Comparison of ENCODE assay signal across 8 cellular contexts in the genomic region with DNA sequence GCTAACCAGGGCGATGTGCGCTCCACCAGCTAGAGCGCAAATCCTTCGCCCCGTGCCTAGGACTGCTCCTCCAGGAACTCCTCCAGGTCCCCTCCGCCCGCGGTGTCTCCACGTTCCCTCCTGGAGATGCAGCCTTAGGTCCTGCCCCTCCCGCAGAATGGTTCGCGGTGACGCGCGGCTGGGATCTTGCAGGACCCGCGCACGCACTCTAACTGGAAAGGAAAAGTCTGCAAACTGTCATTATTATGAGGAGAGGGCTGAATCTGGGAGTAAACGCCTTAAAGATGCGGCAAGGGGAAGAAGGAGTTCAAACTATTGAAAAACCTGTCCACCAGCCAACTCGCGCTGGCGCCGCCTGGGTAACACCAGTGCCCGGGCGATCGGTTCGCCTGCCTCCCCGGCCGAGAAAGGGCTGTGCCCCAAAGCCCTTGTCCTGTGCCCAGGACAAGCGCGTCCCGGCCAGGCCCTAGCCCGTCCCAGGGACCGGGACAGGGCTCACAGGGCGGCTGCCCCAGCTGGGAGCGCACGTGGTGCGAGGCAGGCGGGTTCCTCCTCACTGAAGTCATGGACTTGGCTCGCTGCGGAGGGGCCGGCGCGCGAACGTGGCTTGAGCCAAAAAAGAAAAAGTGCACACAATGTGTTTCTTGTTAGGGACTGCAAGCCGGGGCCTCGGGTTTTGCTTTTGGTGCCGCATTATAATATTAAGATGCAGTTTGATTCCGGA. TPM values are rescaled to one million over a fixed set of nuclear protein-coding genes. Genes with fewer than 3 reads are reported as not detected.
DNase-seq lines count a peak whose midpoint lies in the region; ATAC-seq and TF ChIP-seq lines count a peak whose summit lies in the region.

No MANE protein-coding gene starts in this region.

- peak overlapping the region; percentile 24 for H3K4ac ChIP-seq in neuronal stem cell (ENCODE audit: low read length)

- H3K4me2 ChIP-seq in neuronal stem cell (ENCODE audit: insufficient read depth, low read length, poor library complexity, severe bottlenecking) = peak overlapping the region; percentile 79
- no peak overlapping the region for H3K4me2 ChIP-seq in Karpas-422 (ENCODE audit: low read depth, low read length, poor library complexity, severe bottlenecking)

- no peaks in the 10 kb centered on the region for H3K9me2 ChIP-seq in Karpas-422 (replicated peaks; ENCODE audit: insufficient read depth, low read length)

- H3K14ac ChIP-seq in neuronal stem cell (ENCODE audit: low read length) = peak overlapping the region; percentile 83

- ATAC-seq in HG03460 (IDR thresholded peaks at IDR 0.05; ENCODE audit: unreplicated experiment) = no peak
- no peak for ATAC-seq in HG02571 (IDR thresholded peaks at IDR 0.05; ENCODE audit: unreplicated experiment)
- ATAC-seq in HG03565 (IDR thresholded peaks at IDR 0.05; ENCODE audit: unreplicated experiment) = no peak

- H3K9me3 ChIP-seq in neuronal stem cell (replicated peaks in 1 of 2; ENCODE audit: control insufficient read depth in 2 of 2, insufficient read depth in 1 of 2, low read depth in 1 of 2, low read length in 2 of 2) (peaks cover 15 to 25% of the 10 kb centered on the region in 2 donors), Karpas-422 (ENCODE audit: low read length) (no peaks in the 10 kb centered on the region)

- H3K27ac ChIP-seq in neuronal stem cell (replicated peaks; ENCODE audit: low read length) = no peak overlapping the region
- no peak overlapping the region for H3K27ac ChIP-seq in Karpas-422 (ENCODE audit: low read length)

- intact Hi-C loops in head of caudate nucleus (cut with DNase I) = loop anchor here (10.0 kb wide), 1 partner anchor 142 kb away; no protein-coding TSS in a partner anchor

- no CpG with 5 or more reads among the region's 51 CpGs for WGBS in neuronal stem cell (ENCODE audit: extremely low coverage in 2 of 2, insufficient read length in 2 of 2, insufficient replicate concordance in 1 of 2), 2 donors

- TF ChIP-seq CTCF in WI38 (IDR thresholded peaks at IDR 0.05; ENCODE audit: low read depth, low read length) = no peak

- H2BK120ac ChIP-seq in neuronal stem cell (ENCODE audit: low read depth, low read length) = peak overlapping the region; percentile 84

- no peak overlapping the region for H4K8ac ChIP-seq in neuronal stem cell (ENCODE audit: low read depth, low read length)

- H2BK5ac ChIP-seq in neuronal stem cell (ENCODE audit: low read length) = peak overlapping the region; percentile 90

- H3K18ac ChIP-seq in neuronal stem cell (ENCODE audit: low read length) = peak overlapping the region; percentile 98

- H3K79me1 ChIP-seq in neuronal stem cell (ENCODE audit: low read depth, low read length) = no peaks in the 10 kb centered on the region

- no peaks in the 10 kb centered on the region for H3K36me3 ChIP-seq in neuronal stem cell (replicated peaks in 1 of 2; ENCODE audit: control insufficient read depth in 2 of 2, insufficient read depth in 2 of 2, low read length in 2 of 2)
- H3K36me3 ChIP-seq in Karpas-422 (ENCODE audit: insufficient read depth, low read length) = no peaks in the 10 kb centered on the region

- H2AFZ ChIP-seq in neuronal stem cell (ENCODE audit: low read length) = no peak overlapping the region
- H2AFZ ChIP-seq in Karpas-422 (ENCODE audit: low read length) = no peak overlapping the region

- H4K20me1 ChIP-seq in Karpas-422 (ENCODE audit: insufficient read depth, low read depth, low read length) = no peaks in the 10 kb centered on the region

- no peak overlapping the region for H2AK5ac ChIP-seq in neuronal stem cell (ENCODE audit: low read depth, low read length)

- peak overlapping the region; percentile 93 for H2BK15ac ChIP-seq in neuronal stem cell (ENCODE audit: low read length)

- H3K4me3 ChIP-seq in WI38 (ENCODE audit: low read depth, low read length) = peak overlapping the region; percentile 51
- peak overlapping the region in 1 of 2 donors; percentile 67 for H3K4me3 ChIP-seq in neuronal stem cell (ENCODE audit: low read length in 2 of 2)
- no peak overlapping the region for H3K4me3 ChIP-seq in Karpas-422 (ENCODE audit: low read length)

- peak overlapping the region; percentile 87 for H3K9ac ChIP-seq in neuronal stem cell (ENCODE audit: low read depth, low read length, poor library complexity)
- H3K9ac ChIP-seq in Karpas-422 (ENCODE audit: low read length) = no peak overlapping the region

- no peaks in the 10 kb centered on the region for H3K79me2 ChIP-seq in Karpas-422 (ENCODE audit: low read length)

- H3K27me3 ChIP-seq in neuronal stem cell (ENCODE audit: control insufficient read depth in 3 of 3, insufficient read depth in 3 of 3, low read depth in 1 of 3, low read length in 3 of 3) (peaks cover 0 to 16% (median 4%) of the 10 kb centered on the region in 3 experiments), Karpas-422 (ENCODE audit: low read length) (no peaks in the 10 kb centered on the region)

- peaks cover 17 to 22% of the 10 kb centered on the region in 2 donors for H3K4me1 ChIP-seq in neuronal stem cell (ENCODE audit: control insufficient read depth in 2 of 2, insufficient read depth in 1 of 2, low read depth in 1 of 2, low read length in 2 of 2)
- peaks cover 30% of the 10 kb centered on the region for H3K4me1 ChIP-seq in Karpas-422 (ENCODE audit: low read length)

- no peak overlapping the region for H3K23ac ChIP-seq in neuronal stem cell (ENCODE audit: low read depth, low read length, poor library complexity)

- peak; percentile 94 for DNase-seq in AG20443 (ENCODE audit: low spot score)
- DNase-seq in head of caudate nucleus = peak; percentile 77 to 95 (median 88)
- DNase-seq in neuronal stem cell (ENCODE audit: low spot score) = peak; percentile 9
- no peak for DNase-seq in Karpas-422

- peak overlapping the region; percentile 87 for H4K91ac ChIP-seq in neuronal stem cell (ENCODE audit: low read depth, low read length, poor library complexity)

- peak overlapping the region; percentile 35 for H2BK12ac ChIP-seq in neuronal stem cell (ENCODE audit: low read length)

RNA-seq across cellular contexts. Expression of gene ID2, which starts 5.5 kb away (rescaled TPM):
- 252 TPM for polyA plus RNA-seq in neuronal stem cell (2013, experiment 1 of 2)
- polyA plus RNA-seq in neuronal stem cell (2013, experiment 2 of 2) = 263 TPM
- 33.9 and 57.6 TPM in 2 replicates for total RNA-seq in Karpas-422 (2014; rRNA removed; shearing (Covaris generic); ENCODE audit: low replicate concordance)
